Comparison of ENCODE assay signal across 8 cellular contexts in genomic region chr1:146036241-146036989, GRCh38. TPM values are rescaled to one million over a fixed set of nuclear protein-coding genes. Genes with fewer than 3 reads are reported as not detected.
DNase-seq lines count a peak whose midpoint lies in the region; ATAC-seq and TF ChIP-seq lines count a peak whose summit lies in the region.

No MANE protein-coding gene starts in this region.

- H3K27me3 Mint-ChIP-seq in activated naive CD4-positive, alpha-beta T cell treated with anti-CD3 and anti-CD28 coated beads for 36 hours (ENCODE audit: low read depth): peaks cover 9% of the 10 kb centered on the region

- no peaks in the 10 kb centered on the region for H3K9me3 Mint-ChIP-seq in activated naive CD4-positive, alpha-beta T cell treated with anti-CD3 and anti-CD28 coated beads for 36 hours

- H2AFZ ChIP-seq in OCI-LY7 (ENCODE audit: low read length): peak overlapping the region; percentile 51; the same call in 1 of the 2 replicates

- H3K27me3 ChIP-seq in duodenal mucosa (ENCODE audit: control insufficient read depth in 1 of 2, insufficient read depth in 2 of 2, low read length in 2 of 2) (no peaks in the 10 kb centered on the region), neutrophil (peaks cover 66% of the 10 kb centered on the region)

- H4K20me1 ChIP-seq in OCI-LY7 (ENCODE audit: insufficient read depth, low read length): no peaks in the 10 kb centered on the region

- peaks cover 18% of the 10 kb centered on the region for H3K36me3 Mint-ChIP-seq in activated naive CD4-positive, alpha-beta T cell treated with anti-CD3 and anti-CD28 coated beads for 36 hours (ENCODE audit: low read depth)

- peak overlapping the region; percentile 98 for H3K4me2 ChIP-seq in OCI-LY7 (ENCODE audit: low read length)

- H3K4me1 Mint-ChIP-seq in activated naive CD4-positive, alpha-beta T cell treated with anti-CD3 and anti-CD28 coated beads for 36 hours (ENCODE audit: low read depth): peaks cover 37% of the 10 kb centered on the region

- BruUV-seq in OCI-LY7 (replicated peaks; lab: Mats Ljungman, UMichigan): no TSS peak

- CTCF ChIA-PET in activated naive CD4-positive, alpha-beta T cell treated with anti-CD3 and anti-CD28 coated beads for 36 hours (lab: Charles Lee): interaction anchor here (0.5 to 1.4 kb wide), 10 partner anchors 29 to 190 kb away, joined by 3 to 5 read pairs (median 4); partner anchors contain the start of gene LIX1L
- CTCF ChIA-PET in OCI-LY7 (lab: Charles Lee; ENCODE audit: unreplicated experiment): no interaction called here

- H3K9me2 ChIP-seq in OCI-LY7 (ENCODE audit: insufficient read depth, low read length): no peaks in the 10 kb centered on the region

- no peak for ATAC-seq in GM21423 (IDR thresholded peaks at IDR 0.05; ENCODE audit: unreplicated experiment)

- DNase-seq in activated naive CD4-positive, alpha-beta T cell treated with anti-CD3 and anti-CD28 coated beads for 36 hours: no peak
- DNase-seq in activated naive CD4-positive, alpha-beta T cell treated with anti-CD3 and anti-CD28 coated beads, Interleukin-2, amount 50 U/mL, for 16 hours: no peak
- DNase-seq in OCI-LY7 (ENCODE audit: low spot score): peak; percentile 44
- no peak for DNase-seq in central memory CD4-positive, alpha-beta T cell
- DNase-seq in SW 1271 (lab: John Stamatoyannopoulos, UW): no peak

- peaks cover 38% of the 10 kb centered on the region for H3K4me1 ChIP-seq in OCI-LY7 (ENCODE audit: insufficient read depth, low read length, poor library complexity, severe bottlenecking)
- H3K4me1 ChIP-seq in duodenal mucosa (ENCODE audit: control insufficient read depth in 1 of 2, insufficient read depth in 2 of 2, low read length in 2 of 2): peaks cover 9 to 20% of the 10 kb centered on the region in 2 donors
- peaks cover 45 to 46% of the 10 kb centered on the region in 2 experiments for H3K4me1 ChIP-seq in neutrophil (ENCODE audit: control insufficient read depth in 1 of 2, insufficient read depth in 1 of 2, low read depth in 1 of 2, low read length in 1 of 2)

- intact Hi-C loops in activated naive CD4-positive, alpha-beta T cell treated with anti-CD3 and anti-CD28 coated beads for 36 hours (cut with micrococcal nuclease): loop anchor here (1.0 kb wide), 2 partner anchors 59 to 72 kb away; partner anchors contain the start of genes ANKRD34A and POLR3GL
- intact Hi-C loops in OCI-LY7 (cut with micrococcal nuclease; ENCODE audit: unreplicated experiment): loop anchor here (2.0 kb wide), 2 partner anchors 40 to 58 kb away; partner anchors contain the start of gene TXNIP

- POLR2A ChIA-PET in OCI-LY7 (lab: Charles Lee): interaction anchor here (0.6 to 5.9 kb wide), 11 partner anchors 11 to 192 kb away, joined by 3 to 82 read pairs (median 5); partner anchors contain the start of genes LIX1L, NUDT17 and RBM8A

- H3K9ac ChIP-seq in duodenal mucosa (ENCODE audit: low read depth in 1 of 2, low read length in 2 of 2): no peak overlapping the region

- TF ChIP-seq CTCF in OCI-LY7 (conservative IDR thresholded peaks at IDR 0.05; ENCODE audit: low read length) (no peak), neutrophil (IDR thresholded peaks at IDR 0.05) (no peak)

- H3K4me3 Mint-ChIP-seq in activated naive CD4-positive, alpha-beta T cell treated with anti-CD3 and anti-CD28 coated beads for 36 hours: peak overlapping the region; percentile 99

- H3K36me3 ChIP-seq in OCI-LY7 (ENCODE audit: insufficient read depth, low read length) (no peaks in the 10 kb centered on the region), duodenal mucosa (ENCODE audit: control insufficient read depth in 1 of 2, insufficient read depth in 2 of 2, low read length in 2 of 2) (no peaks in the 10 kb centered on the region), neutrophil (no peaks in the 10 kb centered on the region)

- H3K9me3 ChIP-seq in OCI-LY7 (ENCODE audit: low read length): no peaks in the 10 kb centered on the region
- H3K9me3 ChIP-seq in duodenal mucosa (ENCODE audit: control insufficient read depth in 1 of 2, low read length in 2 of 2): no peaks in the 10 kb centered on the region
- H3K9me3 ChIP-seq in neutrophil: no peaks in the 10 kb centered on the region

- peak overlapping the region; percentile 93 for H3K27ac ChIP-seq in OCI-LY7 (ENCODE audit: low read depth, low read length, poor library complexity, severe bottlenecking)
- H3K27ac ChIP-seq in duodenal mucosa (ENCODE audit: low read depth, low read length): no peak overlapping the region
- H3K27ac ChIP-seq in neutrophil: peak overlapping the region; percentile 32

- peak overlapping the region; percentile 76 for H3K4me3 ChIP-seq in OCI-LY7 (ENCODE audit: low read depth, low read length, poor library complexity, severe bottlenecking)
- peak overlapping the region; percentile 42 to 79 for H3K4me3 ChIP-seq in duodenal mucosa (ENCODE audit: low read depth in 1 of 2, low read length in 2 of 2)
- H3K4me3 ChIP-seq in neutrophil (ENCODE audit: low read depth in 1 of 2, low read length in 1 of 2): peak overlapping the region in 1 of 2 experiments; percentile 47

- no peaks in the 10 kb centered on the region for H3K79me2 ChIP-seq in OCI-LY7 (ENCODE audit: insufficient read depth, low read depth, low read length)

- peak overlapping the region; percentile 99 for H3K27ac Mint-ChIP-seq in activated naive CD4-positive, alpha-beta T cell treated with anti-CD3 and anti-CD28 coated beads for 36 hours

RNA-seq across cellular contexts. Expression of gene HJV, which starts 14.9 kb away (rescaled TPM):
- total RNA-seq in activated naive CD4-positive, alpha-beta T cell treated with anti-CD3 and anti-CD28 coated beads for 36 hours: not detected
- not detected in 2 replicates for total RNA-seq in OCI-LY7 (2014; rRNA removed; shearing (Covaris generic))
- not detected in 2 replicates for total RNA-seq in OCI-LY7 (2022)

RNA-seq across cellular contexts. Expression of gene TXNIP, which starts 40.0 kb away (rescaled TPM):
- 10 to 100 TPM; 86.0 to 91.1 TPM for total RNA-seq in activated naive CD4-positive, alpha-beta T cell treated with anti-CD3 and anti-CD28 coated beads for 36 hours
- 99.9 and 144 TPM in 2 replicates for total RNA-seq in OCI-LY7 (2014; rRNA removed; shearing (Covaris generic))
- total RNA-seq in OCI-LY7 (2022): 50.3 and 76.8 TPM in 2 replicates
